Comparison of ENCODE assay signal across 23 cellular contexts in genomic region chr9:130990362-130991226, GRCh38. TPM values are rescaled to one million over a fixed set of nuclear protein-coding genes. Genes with fewer than 3 reads are reported as not detected.
"Had no signal": no experiment of that assay in that cellular context is flagged by ENCODE, and none has a peak within 500 bp of the region (broad histone marks: within the 10 kb centered on the region; RNA-seq: fewer than 3 reads in every experiment).

No MANE protein-coding gene starts in this region.

- H3K27ac ChIP-seq: breast epithelium, dorsolateral prefrontal cortex, left lung, sigmoid colon, spleen, thoracic aorta, VCaP had no signal

- H3K27me3 ChIP-seq: breast epithelium, dorsolateral prefrontal cortex had no signal

- H3K36me3 ChIP-seq: breast epithelium, left lung, sigmoid colon, spleen, thoracic aorta had no signal

- H3K4me1 ChIP-seq: breast epithelium, sigmoid colon had no signal

- H3K9me3 ChIP-seq: breast epithelium, left lung, mucosa of descending colon, sigmoid colon, spleen, thoracic aorta had no signal

- H3K4me3 ChIP-seq: breast epithelium, dorsolateral prefrontal cortex, left lung, mucosa of descending colon, sigmoid colon, spleen, thoracic aorta had no signal

- DNase-seq: activated CD4-positive, alpha-beta memory T cell treated with anti-CD3 and anti-CD28 coated beads for 36 hours; activated CD8-positive, alpha-beta memory T cell treated with anti-CD3 and anti-CD28 coated beads, Interleukin-2, amount 10 ng/mL, durations not matched to agents 7 days and 5 days; activated naive CD4-positive, alpha-beta T cell treated with anti-CD3 and anti-CD28 coated beads for 36 hours; activated naive CD8-positive, alpha-beta T cell treated with anti-CD3 and anti-CD28 coated beads, Interleukin-2, amount 50 U/mL, for 24 hours; activated T-cell treated with anti-CD3 and anti-CD28 coated beads, Interleukin-2, amount 50 U/mL, for 1 hour; dorsolateral prefrontal cortex; islet precursor cell; mammary epithelial cell; naive thymus-derived CD4-positive, alpha-beta T cell; sigmoid colon; spleen; stimulated activated CD4-positive, alpha-beta T cell treated with anti-CD3 and anti-CD28 coated beads, Interleukin-1b, Interleukin-23, amount 100 ng/mL, for 48 hours; T-cell; T-helper 9 cell had no signal

RNA-seq across cellular contexts. Expression of gene LAMC3, which starts 18.4 kb away (rescaled TPM):
- total RNA-seq: activated T-helper 2 cell treated with anti-CD3 and anti-CD28 coated beads, Interferon-gamma antibody, Interleukin-2, Interleukin-4, amounts not matched to agents 10 μg/mL and 5 μg/mL and 100 μg/mL, durations not matched to agents 14 hours and 24 hours and 36 hours; mammary epithelial cell; pulmonary artery endothelial cell had no signal

RNA-seq across cellular contexts. Expression of gene FIBCD1, which starts 51.5 kb away (rescaled TPM):
- total RNA-seq: activated CD4-positive, alpha-beta memory T cell treated with anti-CD3 and anti-CD28 coated beads for 36 hours; activated CD8-positive, alpha-beta memory T cell treated with anti-CD3 and anti-CD28 coated beads, Interleukin-2, amount 10 ng/mL, durations not matched to agents 7 days and 5 days; activated naive CD4-positive, alpha-beta T cell treated with anti-CD3 and anti-CD28 coated beads for 36 hours; activated T-helper 2 cell treated with anti-CD3 and anti-CD28 coated beads, Interferon-gamma antibody, Interleukin-2, Interleukin-4, amounts not matched to agents 10 μg/mL and 5 μg/mL and 100 μg/mL, durations not matched to agents 14 hours and 24 hours and 36 hours; aorta; naive thymus-derived CD4-positive, alpha-beta T cell; pulmonary artery endothelial cell; T-cell; thoracic aorta; ureter had no signal
- polyA plus RNA-seq: naive thymus-derived CD4-positive, alpha-beta T cell had no signal
